Comparison of ENCODE assay signal across 13 cellular contexts in the genomic region with DNA sequence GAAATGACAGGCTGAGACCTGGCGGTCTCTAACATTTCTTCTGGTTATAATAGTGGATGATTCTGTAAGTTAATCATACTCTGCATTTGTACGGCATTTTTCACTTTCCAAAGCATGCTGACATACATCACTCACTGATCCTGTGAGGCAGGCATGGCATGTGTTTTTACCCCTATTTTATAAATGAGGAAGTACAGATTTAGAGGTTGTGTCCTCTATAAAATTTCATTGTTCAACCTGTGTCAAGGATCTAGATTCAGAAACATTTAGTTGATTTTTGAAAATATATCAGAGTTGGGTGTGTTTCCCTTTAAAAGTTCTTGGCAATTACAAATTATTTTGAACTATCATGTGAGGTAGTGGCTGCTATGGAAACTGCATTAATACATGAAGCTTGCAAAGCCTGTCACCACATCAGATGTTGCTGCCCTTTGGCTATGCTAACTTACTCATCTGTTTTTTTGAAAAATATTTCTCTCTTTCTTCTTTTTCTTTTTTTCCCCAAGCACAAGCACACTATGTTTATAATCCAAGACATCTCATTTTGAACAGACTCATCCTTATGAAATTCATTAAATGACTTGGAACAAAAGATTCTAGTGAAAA.
DNase-seq lines count a peak whose midpoint lies in the region; ATAC-seq and TF ChIP-seq lines count a peak whose summit lies in the region.
"Had no signal": no experiment of that assay in that cellular context is flagged by ENCODE, and none has a peak within 500 bp of the region (broad histone marks: within the 10 kb centered on the region; RNA-seq: fewer than 3 reads in every experiment).

No MANE protein-coding gene starts in this region.

- no peaks in the 10 kb centered on the region for H4K20me1 ChIP-seq in PC-3 (ENCODE audit: low read length)

- CTCF ChIA-PET in PC-3 (lab: Charles Lee): no interaction called here

- H3K9ac ChIP-seq in PC-3 (ENCODE audit: low read length) (no peak overlapping the region), neuronal stem cell (ENCODE audit: low read depth, low read length, poor library complexity) (no peak overlapping the region)
- H3K9ac ChIP-seq: KMS-11, neural progenitor cell had no signal

- no peaks in the 10 kb centered on the region for H3K79me2 ChIP-seq in PC-3 (ENCODE audit: low read length)

- no peaks in the 10 kb centered on the region for H3K79me1 ChIP-seq in neuronal stem cell (ENCODE audit: low read depth, low read length)

- H2AFZ ChIP-seq in PC-3 (ENCODE audit: low read length): no peak overlapping the region
- H2AFZ ChIP-seq in neuronal stem cell (ENCODE audit: low read length): peak overlapping the region; percentile 12
- H2AFZ ChIP-seq: neural progenitor cell had no signal

- no TSS peak for BruUV-seq in PC-3 (replicated peaks; lab: Mats Ljungman, UMichigan)

- whole genome bisulfite sequencing in neuronal stem cell (ENCODE audit: extremely low coverage in 2 of 2, insufficient read length in 2 of 2, insufficient replicate concordance in 1 of 2), 2 donors: no CpG with 5 or more reads among the region's 2 CpGs

- no peak overlapping the region for H2BK15ac ChIP-seq in neuronal stem cell (ENCODE audit: low read length)

- no peak for ATAC-seq in PC-3
- ATAC-seq in left colon: no peak
- no peak for ATAC-seq in GM21619 (IDR thresholded peaks at IDR 0.05; ENCODE audit: unreplicated experiment)

- H3K9me3 ChIP-seq in PC-3 (ENCODE audit: low read length): no peaks in the 10 kb centered on the region
- no peaks in the 10 kb centered on the region for H3K9me3 ChIP-seq in neuronal stem cell (replicated peaks in 1 of 2; ENCODE audit: control insufficient read depth in 2 of 2, insufficient read depth in 1 of 2, low read depth in 1 of 2, low read length in 2 of 2)

- H3F3A ChIP-seq in PC-3 (ENCODE audit: low read length, unreplicated experiment): no peaks in the 10 kb centered on the region

- H3K36me3 ChIP-seq in PC-3 (ENCODE audit: low read depth, low read length) (no peaks in the 10 kb centered on the region), neuronal stem cell (replicated peaks in 1 of 2; ENCODE audit: control insufficient read depth in 2 of 2, insufficient read depth in 2 of 2, low read length in 2 of 2) (no peaks in the 10 kb centered on the region)
- H3K36me3 ChIP-seq: neural progenitor cell had no signal

- H3K4me3 ChIP-seq in PC-3 (ENCODE audit: low read length) (no peak overlapping the region), epithelial cell of esophagus (ENCODE audit: low read length) (no peak overlapping the region), neuronal stem cell (ENCODE audit: low read length in 2 of 2) (no peak overlapping the region)
- H3K4me3 ChIP-seq: neural progenitor cell had no signal

- peaks cover 11% of the 10 kb centered on the region for H3K4me1 ChIP-seq in PC-3 (ENCODE audit: insufficient read depth, low read length)
- peaks cover 0 to 4% of the 10 kb centered on the region in 2 donors for H3K4me1 ChIP-seq in neuronal stem cell (ENCODE audit: control insufficient read depth in 2 of 2, insufficient read depth in 1 of 2, low read depth in 1 of 2, low read length in 2 of 2)
- H3K4me1 ChIP-seq: neural progenitor cell had no signal

- no peaks in the 10 kb centered on the region for H3K27me3 ChIP-seq in PC-3 (ENCODE audit: low read length)
- H3K27me3 ChIP-seq in neuronal stem cell (ENCODE audit: control insufficient read depth in 3 of 3, insufficient read depth in 3 of 3, low read depth in 1 of 3, low read length in 3 of 3): no peaks in the 10 kb centered on the region
- H3K27me3 ChIP-seq: neural progenitor cell had no signal

- H4K91ac ChIP-seq in neuronal stem cell (ENCODE audit: low read depth, low read length, poor library complexity): no peak overlapping the region

- no peak overlapping the region for H3K4ac ChIP-seq in neuronal stem cell (ENCODE audit: low read length)

- H3K9me2 ChIP-seq in PC-3 (replicated peaks; ENCODE audit: low read length): no peaks in the 10 kb centered on the region

- H2BK5ac ChIP-seq in neuronal stem cell (ENCODE audit: low read length): no peak overlapping the region

- H3K14ac ChIP-seq in neuronal stem cell (ENCODE audit: low read length): no peak overlapping the region

- H3K23ac ChIP-seq in neuronal stem cell (ENCODE audit: low read depth, low read length, poor library complexity): no peak overlapping the region

- no peak overlapping the region for H3K27ac ChIP-seq in PC-3 (ENCODE audit: low read length)
- no peak overlapping the region for H3K27ac ChIP-seq in neuronal stem cell (replicated peaks; ENCODE audit: low read length)
- H3K27ac ChIP-seq: KMS-11, neural progenitor cell had no signal

- no peak for TF ChIP-seq CTCF in PC-3 (conservative IDR thresholded peaks at IDR 0.05; ENCODE audit: low read depth, low read length)
- no peak for TF ChIP-seq CTCF in epithelial cell of esophagus (IDR thresholded peaks at IDR 0.05; ENCODE audit: insufficient read depth, low read depth, low read length, missing control alignments)

- no peak overlapping the region for H2BK120ac ChIP-seq in neuronal stem cell (ENCODE audit: low read depth, low read length)

- H4K8ac ChIP-seq in neuronal stem cell (ENCODE audit: low read depth, low read length): no peak overlapping the region

- intact Hi-C loops in PC-3 (cut with micrococcal nuclease) (no loop called here), left colon (cut with DNase I, micrococcal nuclease) (no loop called here)

- peak; percentile 53 for DNase-seq in GM03348 (ENCODE audit: low spot score)
- peak; percentile 10 for DNase-seq in PC-3
- peak; percentile 77 for DNase-seq in epithelial cell of esophagus (ENCODE audit: low read depth)
- no peak for DNase-seq in neuronal stem cell (ENCODE audit: low spot score)
- no peak for DNase-seq in left colon
- DNase-seq in stimulated activated CD4-positive, alpha-beta T cell treated with anti-CD3 and anti-CD28 coated beads, Interleukin-4, amount 100 ng/mL, for 4 hours: no peak
- no peak for DNase-seq in occipital lobe (lab: John Stamatoyannopoulos, UW)
- DNase-seq: COR-L47, erythroblast, islet precursor cell had no signal

- H2AK5ac ChIP-seq in neuronal stem cell (ENCODE audit: low read depth, low read length): no peak overlapping the region

- H3K18ac ChIP-seq in neuronal stem cell (ENCODE audit: low read length): no peak overlapping the region

- POLR2A ChIA-PET in PC-3 (lab: Charles Lee; ENCODE audit: unreplicated experiment): no interaction called here

- H2BK12ac ChIP-seq in neuronal stem cell (ENCODE audit: low read length): no peak overlapping the region

- H3K4me2 ChIP-seq in PC-3 (ENCODE audit: low read length) (no peak overlapping the region), neuronal stem cell (ENCODE audit: insufficient read depth, low read length, poor library complexity, severe bottlenecking) (no peak overlapping the region)
- H3K4me2 ChIP-seq: KMS-11, neural progenitor cell had no signal

Comparison
In these comparisons a context has a peak if more than half of its experiments do, and no peak if none do; other contexts are left out.
1. DNase-seq: peak in GM03348 (single experiment), PC-3 (single experiment) and epithelial cell of esophagus (single experiment); none in neuronal stem cell (single experiment), left colon (0 of 2), stimulated activated CD4-positive, alpha-beta T cell treated with anti-CD3 and anti-CD28 coated beads, Interleukin-4, amount 100 ng/mL, for 4 hours (0 of 2) and occipital lobe (single experiment).